20 cellular contexts compared by ENCODE assay signal in genomic region chr7:45107356-45107755, GRCh38. TPM values are rescaled to one million over a fixed set of nuclear protein-coding genes. Genes with fewer than 3 reads are reported as not detected.
DNase-seq lines count a peak whose midpoint lies in the region; ATAC-seq and TF ChIP-seq lines count a peak whose summit lies in the region.
"Had no signal": no experiment of that assay in that cellular context is flagged by ENCODE, and none has a peak within 500 bp of the region (broad histone marks: within the 10 kb centered on the region; RNA-seq: fewer than 3 reads in every experiment).

No MANE protein-coding gene starts in this region.

- H2AFZ ChIP-seq in GM23248, result no peak overlapping the region
- H2AFZ ChIP-seq: GM23338 had no signal

- 97 to 98% methylated on average over 3 of the region's 3 CpGs for WGBS in GM23248 (ENCODE audit: low coverage in 1 of 2, low lambda C conversion rate in 2 of 2, missing lambda C conversion rate in 2 of 2), 2 experiments
- 80 to 89% (median 85%) methylated on average over 3 of the region's 3 CpGs for WGBS in psoas muscle, 3 donors

- H3K4me1 Mint-ChIP-seq in activated T-cell treated with anti-CD3 and anti-CD28 coated beads, Interleukin-2, amount 50 U/mL, for 72 hours (ENCODE audit: low read depth), result peaks cover 44% of the 10 kb centered on the region
- peaks cover 37% of the 10 kb centered on the region for H3K4me1 Mint-ChIP-seq in activated naive CD8-positive, alpha-beta T cell treated with anti-CD3 and anti-CD28 coated beads for 36 hours

- peak overlapping the region; percentile 92 for H3K27ac Mint-ChIP-seq in activated T-cell treated with anti-CD3 and anti-CD28 coated beads, Interleukin-2, amount 50 U/mL, for 72 hours
- H3K27ac Mint-ChIP-seq in activated naive CD8-positive, alpha-beta T cell treated with anti-CD3 and anti-CD28 coated beads for 36 hours, result peak overlapping the region; percentile 14
- H3K27ac Mint-ChIP-seq: GM23338 had no signal

- H3K36me3 Mint-ChIP-seq in activated T-cell treated with anti-CD3 and anti-CD28 coated beads, Interleukin-2, amount 50 U/mL, for 72 hours (ENCODE audit: insufficient read depth in 2 of 2), result peaks cover 17 to 29% of the 10 kb centered on the region in 2 donors
- peaks cover 50% of the 10 kb centered on the region for H3K36me3 Mint-ChIP-seq in activated naive CD8-positive, alpha-beta T cell treated with anti-CD3 and anti-CD28 coated beads for 36 hours

- ATAC-seq in activated T-cell treated with anti-CD3 and anti-CD28 coated beads, Interleukin-2, amount 50 U/mL, for 72 hours (replicated peaks in 1 of 2), result no peak
- no peak for ATAC-seq in psoas muscle
- ATAC-seq: GM23338, right cardiac atrium had no signal

- H3K27me3 Mint-ChIP-seq in activated T-cell treated with anti-CD3 and anti-CD28 coated beads, Interleukin-2, amount 50 U/mL, for 72 hours (ENCODE audit: low read depth), result no peaks in the 10 kb centered on the region
- H3K27me3 Mint-ChIP-seq in activated naive CD8-positive, alpha-beta T cell treated with anti-CD3 and anti-CD28 coated beads for 36 hours, result peaks cover 3% of the 10 kb centered on the region

- H3K9me3 ChIP-seq in GM23248 (ENCODE audit: low read depth), result no peaks in the 10 kb centered on the region
- no peaks in the 10 kb centered on the region for H3K9me3 ChIP-seq in psoas muscle

- no peaks in the 10 kb centered on the region for H4K20me1 ChIP-seq in GM23248 (ENCODE audit: insufficient read depth)

- peak overlapping the region; percentile 74 to 81 for H3K4me3 Mint-ChIP-seq in activated T-cell treated with anti-CD3 and anti-CD28 coated beads, Interleukin-2, amount 50 U/mL, for 72 hours
- peak overlapping the region; percentile 73 for H3K4me3 Mint-ChIP-seq in activated naive CD8-positive, alpha-beta T cell treated with anti-CD3 and anti-CD28 coated beads for 36 hours
- H3K4me3 Mint-ChIP-seq: GM23338 had no signal

- intact Hi-C loops in psoas muscle (cut with DNase I), result no loop called here

- no peak for DNase-seq in activated T-cell treated with anti-CD3 and anti-CD28 coated beads, Interleukin-2, amount 50 U/mL, for 72 hours
- DNase-seq in activated T-cell treated with anti-CD3 and anti-CD28 coated beads for 4 hours (no peak), GM23248 (no peak), psoas muscle (no peak), iPS-NIHi11 (ENCODE audit: low spot score) (no peak), KG1 (lab: John Stamatoyannopoulos, UW) (no peak), AG08396 (ENCODE audit: low spot score) (no peak)
- no peak for DNase-seq in activated naive CD8-positive, alpha-beta T cell treated with anti-CD3 and anti-CD28 coated beads for 36 hours
- DNase-seq: activated CD4-positive, CD25-positive, alpha-beta regulatory T cell treated with anti-CD3 and anti-CD28 coated beads, Interleukin-2, amount 50 U/mL, for 72 hours; hypothalamus; kidney glomerular epithelial cell; NCI-H1048; NCI-H524 treated with DMSO at 0.1 percent for 48 hours; occipital lobe; right cardiac atrium; SIG-M5; substantia nigra had no signal

- H3K4me3 ChIP-seq in GM23248 (no peak overlapping the region), psoas muscle (peak overlapping the region; percentile 25)
- H3K4me3 ChIP-seq: GM23338 had no signal

- peaks cover 67% of the 10 kb centered on the region for H3K79me2 ChIP-seq in GM23248 (ENCODE audit: insufficient read depth)

- TF ChIP-seq CTCF in psoas muscle (IDR thresholded peaks at IDR 0.05), result no peak

- H3F3A ChIP-seq in GM23248 (ENCODE audit: insufficient read depth), result 0 out of 2 replicates have a peak, but pooled peaks cover 3% of the 10 kb centered on the region

- H3K9me3 Mint-ChIP-seq in activated T-cell treated with anti-CD3 and anti-CD28 coated beads, Interleukin-2, amount 50 U/mL, for 72 hours, result no peaks in the 10 kb centered on the region
- no peaks in the 10 kb centered on the region for H3K9me3 Mint-ChIP-seq in activated naive CD8-positive, alpha-beta T cell treated with anti-CD3 and anti-CD28 coated beads for 36 hours
- H3K9me3 Mint-ChIP-seq: GM23338 had no signal

- no peak overlapping the region for H3K4me2 ChIP-seq in GM23248 (ENCODE audit: unreplicated experiment)
- H3K4me2 ChIP-seq: GM23338 had no signal

- H3K27me3 ChIP-seq in GM23248 (replicated peaks; ENCODE audit: insufficient read depth) (no peaks in the 10 kb centered on the region), psoas muscle (ENCODE audit: insufficient read depth in 3 of 3, low read length in 2 of 3) (no peaks in the 10 kb centered on the region)

- H3K27ac ChIP-seq in GM23248 (no peak overlapping the region), psoas muscle (no peak overlapping the region)

- H3K36me3 ChIP-seq in GM23248 (ENCODE audit: low read depth), result peaks cover 35% of the 10 kb centered on the region; the same call in 1 of the 2 replicates
- peaks cover 20 to 70% of the 10 kb centered on the region in 2 donors for H3K36me3 ChIP-seq in psoas muscle (ENCODE audit: insufficient read depth in 1 of 2, low read depth in 1 of 2)

- in situ Hi-C loops in GM23248 (cut with MboI), result loop anchor here (25.0 kb wide), 1 partner anchor 520 kb away; the partner anchor contains the start of gene TMED4

- no peaks in the 10 kb centered on the region for H3K9me2 ChIP-seq in GM23248 (ENCODE audit: insufficient read depth)

- 0 out of 2 replicates have a peak overlapping the region, but pooled peaks have one; percentile 24 for H3K9ac ChIP-seq in GM23248

- H3K4me1 ChIP-seq in GM23248 (ENCODE audit: insufficient read depth) (peaks cover 7% of the 10 kb centered on the region), psoas muscle (peaks cover 26% of the 10 kb centered on the region)

RNA-seq across cellular contexts. Expression of gene TBRG4, which starts 4.1 kb away (rescaled TPM):
- 100 to 1,000 TPM; 107 to 118 TPM for total RNA-seq in activated T-cell treated with anti-CD3 and anti-CD28 coated beads, Interleukin-2, amount 50 U/mL, for 72 hours
- 60.4 and 62.7 TPM in 2 replicates for total RNA-seq in GM23248 (2014; rRNA removed; shearing (Covaris generic))
- polyA plus RNA-seq in GM23248 (2016; fragmentation: Nextera tagmentation; extraction: Ambion mirVana) (55.8 and 58.4 TPM in 2 replicates), psoas muscle (100 to 1,000 TPM in 2 of 3 donors, 10 to 100 TPM in 1; 90.4 to 195 (median 130) TPM)
- total RNA-seq in activated naive CD8-positive, alpha-beta T cell treated with anti-CD3 and anti-CD28 coated beads for 36 hours, result 100 to 1,000 TPM; 205 to 207 TPM
- 100 to 1,000 TPM in 1 of 4 donors, 10 to 100 TPM in 3; 70.9 to 127 (median 84.1) TPM for total RNA-seq in psoas muscle

RNA-seq across cellular contexts. Expression of gene NACAD, which starts 18.6 kb away (rescaled TPM):
- total RNA-seq in activated T-cell treated with anti-CD3 and anti-CD28 coated beads, Interleukin-2, amount 50 U/mL, for 72 hours, result under 1 TPM; 0.36 to 0.76 TPM
- 1.0 and 2.9 TPM in 2 replicates for total RNA-seq in GM23248 (2014; rRNA removed; shearing (Covaris generic))
- polyA plus RNA-seq in GM23248 (2016; fragmentation: Nextera tagmentation; extraction: Ambion mirVana), result 0.93 and 1.2 TPM in 2 replicates
- total RNA-seq in activated naive CD8-positive, alpha-beta T cell treated with anti-CD3 and anti-CD28 coated beads for 36 hours, result under 1 TPM; 0.35 to 0.50 TPM
- 1 to 10 TPM; 1.1 to 1.4 (median 1.2) TPM for total RNA-seq in psoas muscle
- polyA plus RNA-seq in psoas muscle, result under 1 TPM; 0.23 to 0.51 (median 0.33) TPM

RNA-seq across cellular contexts. Expression of gene RAMP3, which starts 50.2 kb away (rescaled TPM):
- under 1 TPM in 1 of 2 donors, not detected in 1; 0.50 TPM for total RNA-seq in activated T-cell treated with anti-CD3 and anti-CD28 coated beads, Interleukin-2, amount 50 U/mL, for 72 hours
- not detected in 2 replicates for total RNA-seq in GM23248 (2014; rRNA removed; shearing (Covaris generic))
- polyA plus RNA-seq in GM23248 (2016; fragmentation: Nextera tagmentation; extraction: Ambion mirVana), result not detected in 2 replicates
- total RNA-seq in activated naive CD8-positive, alpha-beta T cell treated with anti-CD3 and anti-CD28 coated beads for 36 hours, result not detected
- total RNA-seq in psoas muscle, result 10 to 100 TPM in 3 of 4 donors, 1 to 10 TPM in 1; 9.9 to 17.6 (median 14.5) TPM
- 10 to 100 TPM; 14.0 to 18.0 (median 16.3) TPM for polyA plus RNA-seq in psoas muscle
- total RNA-seq: T-helper 2 cell treated with Interferon-gamma antibody and Interleukin-4, amounts not matched to agents 100 ng/mL and 5 ng/mL, for 36 hours had no signal
- polyA plus RNA-seq: AG04450 had no signal

Comparison
In these comparisons a context has a peak if more than half of its experiments do, and no peak if none do; other contexts are left out.
1. RNA of gene RAMP3, which starts 50.2 kb away (total RNA-seq): 9.9 to 17.6 TPM in psoas muscle; 0.50 TPM in activated T-cell treated with anti-CD3 and anti-CD28 coated beads, Interleukin-2, amount 50 U/mL, for 72 hours, not detected in GM23248 and not detected in activated naive CD8-positive, alpha-beta T cell treated with anti-CD3 and anti-CD28 coated beads for 36 hours; every median in the first group is over 4 times any median in the second.